ENCODE assay signal across 10 cellular contexts in the genomic region with DNA sequence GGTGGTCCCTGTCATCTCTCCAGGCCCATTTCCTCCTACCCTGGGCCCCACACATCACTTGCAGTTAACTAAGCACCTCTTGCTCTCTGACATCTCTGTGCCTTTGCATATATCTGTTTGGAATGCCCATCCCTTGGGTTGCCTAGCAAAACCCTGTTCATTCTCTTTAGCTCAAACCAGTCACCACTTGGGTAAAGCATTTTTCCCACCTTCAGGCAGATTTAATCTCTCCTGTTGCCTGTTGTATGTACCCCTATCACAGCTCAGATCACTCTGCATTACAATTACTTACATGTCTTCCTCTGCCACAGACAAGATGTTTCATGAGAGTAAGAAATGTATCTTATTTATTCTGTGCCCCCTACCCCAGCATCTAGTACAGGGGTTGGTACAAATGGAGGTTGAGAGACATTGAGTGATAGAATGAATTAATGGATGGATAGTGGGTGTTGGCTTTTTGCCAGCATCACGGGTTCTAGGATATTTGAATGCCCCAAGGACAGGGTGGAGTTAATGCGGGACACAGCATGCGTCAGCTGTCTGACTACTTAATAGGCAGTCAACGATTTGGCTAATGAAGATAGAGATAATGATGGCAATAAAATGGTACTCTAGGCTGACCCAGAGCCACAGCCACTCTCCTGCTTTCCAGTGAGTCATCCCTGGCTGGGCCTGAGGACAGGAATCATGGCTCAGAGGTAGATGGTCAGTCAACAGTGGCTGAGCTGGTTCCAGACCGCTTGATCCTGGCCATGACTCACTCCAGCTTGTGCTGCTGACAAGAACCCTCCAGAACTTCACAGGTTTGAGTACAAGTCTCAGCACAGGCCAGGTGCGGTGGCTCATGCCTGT. TPM values are rescaled to one million over a fixed set of nuclear protein-coding genes. Genes with fewer than 3 reads are reported as not detected.
DNase-seq lines count a peak whose midpoint lies in the region; ATAC-seq and TF ChIP-seq lines count a peak whose summit lies in the region.
"Had no signal": no experiment of that assay in that cellular context is flagged by ENCODE, and none has a peak within 500 bp of the region (broad histone marks: within the 10 kb centered on the region; RNA-seq: fewer than 3 reads in every experiment).

No MANE protein-coding gene starts in this region.

- H3K36me3 ChIP-seq in SK-N-SH (replicated peaks in 1 of 2; ENCODE audit: control insufficient read depth in 1 of 2, insufficient read depth in 2 of 2, low read length in 1 of 2), result no peaks in the 10 kb centered on the region

- H2AFZ ChIP-seq in SK-N-SH (ENCODE audit: low read depth), result no peak overlapping the region

- no peak overlapping the region for H3K27ac ChIP-seq in SK-N-SH (ENCODE audit: low read depth in 2 of 2, low read length in 1 of 2)

- no peaks in the 10 kb centered on the region for H3K9me3 ChIP-seq in SK-N-SH

- TF ChIP-seq EP300 in SK-N-SH (IDR thresholded peaks at IDR 0.05; ENCODE audit: borderline replicate concordance in 1 of 2, low read depth in 1 of 2, low read length in 1 of 2), result no peak

- no peak overlapping the region for H3K4me2 ChIP-seq in SK-N-SH

- no peak for ATAC-seq in HG02973 (IDR thresholded peaks at IDR 0.05; ENCODE audit: unreplicated experiment)
- ATAC-seq in HG02571 (IDR thresholded peaks at IDR 0.05; ENCODE audit: unreplicated experiment), result no peak

- no peaks in the 10 kb centered on the region for H3F3A ChIP-seq in SK-N-SH (replicated peaks; ENCODE audit: insufficient read depth)

- TF ChIP-seq RAD21 in SK-N-SH (IDR thresholded peaks at IDR 0.05; ENCODE audit: low read length), result no peak

- DNase-seq in H4 (ENCODE audit: low spot score), result peak; percentile 36
- no peak for DNase-seq in SK-N-SH
- DNase-seq in fibroblast of villous mesenchyme (ENCODE audit: low read depth), result peak; percentile 79
- DNase-seq in skeletal muscle cell (ENCODE audit: low read depth), result peak; percentile 43
- DNase-seq in DMS 273 treated with DMSO at 0.1 percent for 48 hours (lab: John Stamatoyannopoulos, UW), result no peak
- DNase-seq in activated CD4-positive, alpha-beta T cell treated with anti-CD3 and anti-CD28 coated beads, Interleukin-2, amount 50 U/mL, for 1 hour, result no peak
- DNase-seq: activated B cell treated with CpG ODN at 0.5 μM for 24 hours, retina had no signal

- no peak overlapping the region for H3K9ac ChIP-seq in SK-N-SH

- H3K4me1 ChIP-seq in SK-N-SH (ENCODE audit: control insufficient read depth in 1 of 2, insufficient read depth in 2 of 2, low read depth in 1 of 2, low read length in 1 of 2), result no peaks in the 10 kb centered on the region

- POLR2A ChIA-PET in SK-N-SH (lab: Yijun Ruan, JAX), result interaction anchor here (0.5 kb wide), 1 partner anchor 78 kb away, joined by 3 read pairs; no protein-coding TSS in a partner anchor

- no peaks in the 10 kb centered on the region for H3K9me2 ChIP-seq in SK-N-SH

- CTCF ChIA-PET in SK-N-SH (lab: Yijun Ruan, JAX), result interaction anchor here (0.9 kb wide), 1 partner anchor 20 kb away, joined by 3 read pairs; no protein-coding TSS in a partner anchor

- H3K4me3 ChIP-seq in SK-N-SH (ENCODE audit: low read depth in 2 of 2, low read length in 1 of 2) (no peak overlapping the region), fibroblast of villous mesenchyme (ENCODE audit: low read depth, low read length) (no peak overlapping the region), skeletal muscle cell (ENCODE audit: low read depth, low read length) (no peak overlapping the region)

- no peaks in the 10 kb centered on the region for H3K27me3 ChIP-seq in SK-N-SH (ENCODE audit: insufficient read depth)

- no peaks in the 10 kb centered on the region for H3K79me2 ChIP-seq in SK-N-SH (ENCODE audit: insufficient read depth)

- no peaks in the 10 kb centered on the region for H4K20me1 ChIP-seq in SK-N-SH (ENCODE audit: insufficient read depth)

- 24% methylated on average over 5 of the region's 6 CpGs for WGBS in SK-N-SH (ENCODE audit: low lambda C conversion rate)

- TF ChIP-seq CTCF in SK-N-SH (IDR thresholded peaks at IDR 0.05), result no peak
- no peak for TF ChIP-seq CTCF in fibroblast of villous mesenchyme (IDR thresholded peaks at IDR 0.05; ENCODE audit: insufficient read depth, low read depth, low read length)

TF ChIP-seq in SK-N-SH, 30 proteins besides CTCF, POLR2A, EP300 and RAD21:
- TF ChIP-seq MEF2A (IDR thresholded peaks at IDR 0.05; ENCODE audit: borderline replicate concordance, low read depth) (no peak), EZH2phosphoT487 (IDR thresholded peaks at IDR 0.05; ENCODE audit: borderline replicate concordance, low read depth) (no peak), TEAD4 (IDR thresholded peaks at IDR 0.05; ENCODE audit: borderline replicate concordance, insufficient read depth) (no peak), SMC3 (IDR thresholded peaks at IDR 0.05; ENCODE audit: low read depth, low read length) (no peak), POLR2AphosphoS5 (IDR thresholded peaks at IDR 0.05; ENCODE audit: low read depth, low read length) (no peak), PBX3 (IDR thresholded peaks at IDR 0.05) (no peak), FOSL2 (IDR thresholded peaks at IDR 0.05; ENCODE audit: borderline replicate concordance, low read depth) (peak; percentile 55; the same call in 1 of the 2 replicates), FOXM1 (IDR thresholded peaks at IDR 0.05; ENCODE audit: low read depth) (no peak), NFIC (IDR thresholded peaks at IDR 0.05; ENCODE audit: borderline replicate concordance) (peak; percentile 56), GATA2 (CRISPR knock-in tag; IDR thresholded peaks at IDR 0.05) (no peak)
- TF ChIP-seq, protein P1, sequence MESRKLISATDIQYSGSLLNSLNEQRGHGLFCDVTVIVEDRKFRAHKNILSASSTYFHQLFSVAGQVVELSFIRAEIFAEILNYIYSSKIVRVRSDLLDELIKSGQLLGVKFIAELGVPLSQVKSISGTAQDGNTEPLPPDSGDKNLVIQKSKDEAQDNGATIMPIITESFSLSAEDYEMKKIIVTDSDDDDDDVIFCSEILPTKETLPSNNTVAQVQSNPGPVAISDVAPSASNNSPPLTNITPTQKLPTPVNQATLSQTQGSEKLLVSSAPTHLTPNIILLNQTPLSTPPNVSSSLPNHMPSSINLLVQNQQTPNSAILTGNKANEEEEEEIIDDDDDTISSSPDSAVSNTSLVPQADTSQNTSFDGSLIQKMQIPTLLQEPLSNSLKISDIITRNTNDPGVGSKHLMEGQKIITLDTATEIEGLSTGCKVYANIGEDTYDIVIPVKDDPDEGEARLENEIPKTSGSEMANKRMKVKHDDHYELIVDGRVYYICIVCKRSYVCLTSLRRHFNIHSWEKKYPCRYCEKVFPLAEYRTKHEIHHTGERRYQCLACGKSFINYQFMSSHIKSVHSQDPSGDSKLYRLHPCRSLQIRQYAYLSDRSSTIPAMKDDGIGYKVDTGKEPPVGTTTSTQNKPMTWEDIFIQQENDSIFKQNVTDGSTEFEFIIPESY (IDR thresholded peaks at IDR 0.05; ENCODE audit: borderline replicate concordance, low read depth), result no peak

RNA-seq across cellular contexts. Expression of gene NR0B2, which starts 6.5 kb away (rescaled TPM):
- total RNA-seq in H4 (2014; rRNA removed; shearing (Covaris generic)), result not detected in 2 replicates
- not detected in 2 replicates for polyA plus RNA-seq in SK-N-SH (2012; rRNA removed)
- 0.03 TPM in 1 of 2 replicates, not detected in the other for polyA plus RNA-seq in SK-N-SH (2012; cell fraction: cytosol; rRNA removed)
- 0.06 and 0.09 TPM in 2 replicates for polyA plus RNA-seq in SK-N-SH (2012; cell fraction: nucleus; rRNA removed)
- not detected in 2 replicates for total RNA-seq in fibroblast of villous mesenchyme
- total RNA-seq: activated B cell treated with CpG ODN at 0.5 μM for 24 hours had no signal

RNA-seq across cellular contexts. Expression of gene GPATCH3, which starts 7.0 kb away (rescaled TPM):
- total RNA-seq in H4 (2014; rRNA removed; shearing (Covaris generic)), result 5.1 and 15.9 TPM in 2 replicates
- 9.1 and 11.1 TPM in 2 replicates for polyA plus RNA-seq in SK-N-SH (2012; rRNA removed)
- 6.8 and 7.1 TPM in 2 replicates for polyA plus RNA-seq in SK-N-SH (2012; cell fraction: cytosol; rRNA removed)
- 19.0 and 21.5 TPM in 2 replicates for polyA plus RNA-seq in SK-N-SH (2012; cell fraction: nucleus; rRNA removed)
- 7.3 and 8.7 TPM in 2 replicates for total RNA-seq in fibroblast of villous mesenchyme

RNA-seq across cellular contexts. Expression of gene NUDC, which starts 14.2 kb away (rescaled TPM):
- total RNA-seq in H4 (2014; rRNA removed; shearing (Covaris generic)), result 44.2 and 55.1 TPM in 2 replicates
- polyA plus RNA-seq in SK-N-SH (2012; rRNA removed), result 96.2 and 153 TPM in 2 replicates
- 144 and 146 TPM in 2 replicates for polyA plus RNA-seq in SK-N-SH (2012; cell fraction: cytosol; rRNA removed)
- 71.1 and 79.5 TPM in 2 replicates for polyA plus RNA-seq in SK-N-SH (2012; cell fraction: nucleus; rRNA removed)
- total RNA-seq in fibroblast of villous mesenchyme, result 19.0 and 21.9 TPM in 2 replicates

RNA-seq across cellular contexts. Expression of gene GPN2, which starts 17.2 kb away (rescaled TPM):
- total RNA-seq in H4 (2014; rRNA removed; shearing (Covaris generic)), result 13.0 and 14.2 TPM in 2 replicates
- 20.6 and 24.0 TPM in 2 replicates for polyA plus RNA-seq in SK-N-SH (2012; rRNA removed)
- polyA plus RNA-seq in SK-N-SH (2012; cell fraction: cytosol; rRNA removed), result 12.4 and 12.8 TPM in 2 replicates
- polyA plus RNA-seq in SK-N-SH (2012; cell fraction: nucleus; rRNA removed), result 52.1 and 56.1 TPM in 2 replicates
- total RNA-seq in fibroblast of villous mesenchyme, result 9.5 and 11.9 TPM in 2 replicates

RNA-seq across cellular contexts. Expression of gene SFN, which starts 44.3 kb away (rescaled TPM):
- 0.53 and 1.0 TPM in 2 replicates for total RNA-seq in H4 (2014; rRNA removed; shearing (Covaris generic))
- polyA plus RNA-seq in SK-N-SH (2012; rRNA removed), result 0.18 and 0.23 TPM in 2 replicates
- 0.03 and 0.06 TPM in 2 replicates for polyA plus RNA-seq in SK-N-SH (2012; cell fraction: cytosol; rRNA removed)
- 1.1 and 1.3 TPM in 2 replicates for polyA plus RNA-seq in SK-N-SH (2012; cell fraction: nucleus; rRNA removed)
- 0.32 and 0.43 TPM in 2 replicates for total RNA-seq in fibroblast of villous mesenchyme

Comparison
In these comparisons a context has a peak if more than half of its experiments do, and no peak if none do; other contexts are left out.
1. DNase-seq: peak in H4 (single experiment), fibroblast of villous mesenchyme (single experiment) and skeletal muscle cell (single experiment); none in SK-N-SH (single experiment), DMS 273 treated with DMSO at 0.1 percent for 48 hours (single experiment) and activated CD4-positive, alpha-beta T cell treated with anti-CD3 and anti-CD28 coated beads, Interleukin-2, amount 50 U/mL, for 1 hour (single experiment).